ENCODE assay signal across 19 cellular contexts in genomic region chr16:80656161-80656560, GRCh38.
DNase-seq lines count a peak whose midpoint lies in the region; ATAC-seq, FAIRE-seq and TF ChIP-seq lines count a peak whose summit lies in the region.
"Had no signal": no experiment of that assay in that cellular context is flagged by ENCODE, and none has a peak within 500 bp of the region (broad histone marks: within the 10 kb centered on the region; RNA-seq: fewer than 3 reads in every experiment).

No MANE protein-coding gene starts in this region.

- no peaks in the 10 kb centered on the region for H4K20me1 ChIP-seq in KMS-11 (ENCODE audit: insufficient read depth)

- FAIRE-seq in small intestine (lab: Jason Lieb, UNC) (no peak), kidney (lab: Jason Lieb, UNC) (no peak)

- peak; percentile 34 for ATAC-seq in activated CD8-positive, alpha-beta memory T cell treated with anti-CD3 and anti-CD28 coated beads, Interleukin-2, amount 10 ng/mL, durations not matched to agents 7 days and 5 days
- ATAC-seq in activated naive CD4-positive, alpha-beta T cell treated with anti-CD3 and anti-CD28 coated beads, Interleukin-2, amount 50 U/mL, for 72 hours, result peak in 1 of 2 donors; percentile 13

- peaks cover 12% of the 10 kb centered on the region for H3K9me3 Mint-ChIP-seq in activated CD8-positive, alpha-beta memory T cell treated with anti-CD3 and anti-CD28 coated beads, Interleukin-2, amount 10 ng/mL, durations not matched to agents 7 days and 5 days (ENCODE audit: low read depth)
- H3K9me3 Mint-ChIP-seq in activated naive CD4-positive, alpha-beta T cell treated with anti-CD3 and anti-CD28 coated beads, Interleukin-2, amount 50 U/mL, for 72 hours, result peaks cover 14 to 18% of the 10 kb centered on the region in 2 donors

- H3K27me3 ChIP-seq in KMS-11 (ENCODE audit: insufficient read depth, low read depth), result no peaks in the 10 kb centered on the region
- H3K27me3 ChIP-seq in small intestine (ENCODE audit: control insufficient read depth in 2 of 2, insufficient read depth in 2 of 2, low read length in 2 of 2), result no peaks in the 10 kb centered on the region
- no peaks in the 10 kb centered on the region for H3K27me3 ChIP-seq in adrenal gland
- H3K27me3 ChIP-seq: cardiac muscle cell, MG63, neutrophil, tibial artery had no signal

- TF ChIP-seq CTCF in KMS-11 (conservative IDR thresholded peaks at IDR 0.05; ENCODE audit: low read depth, low read length), result no peak
- TF ChIP-seq CTCF in kidney (IDR thresholded peaks at IDR 0.05; ENCODE audit: borderline replicate concordance, extremely low read depth, insufficient read depth), result no peak
- TF ChIP-seq CTCF in adrenal gland (IDR thresholded peaks at IDR 0.05), result no peak

- no peaks in the 10 kb centered on the region for H3K9me3 ChIP-seq in small intestine (ENCODE audit: control insufficient read depth, low read depth)
- H3K9me3 ChIP-seq in kidney (ENCODE audit: control insufficient read depth in 1 of 2, low read length in 2 of 2), result peaks cover 0 to 4% of the 10 kb centered on the region in 2 donors
- peaks cover 0 to 6% (median 0%) of the 10 kb centered on the region in 3 donors for H3K9me3 ChIP-seq in adrenal gland (replicated peaks in 1 of 3)
- H3K9me3 ChIP-seq: MG63, neutrophil had no signal

- intact Hi-C loops in kidney (cut with DNase I) (no loop called here), adrenal gland (cut with DNase I) (no loop called here)

- no peak for DNase-seq in activated CD8-positive, alpha-beta memory T cell treated with anti-CD3 and anti-CD28 coated beads, Interleukin-2, amount 10 ng/mL, durations not matched to agents 7 days and 5 days
- no peak for DNase-seq in activated CD8-positive, alpha-beta memory T cell treated with anti-CD3 and anti-CD28 coated beads, Interleukin-2, amount 50 U/mL, for 4 hours
- no peak for DNase-seq in activated naive CD4-positive, alpha-beta T cell treated with anti-CD3 and anti-CD28 coated beads, Interleukin-2, amount 50 U/mL, for 72 hours (ENCODE audit: low spot score in 2 of 2)
- DNase-seq in small intestine, result no peak
- DNase-seq in kidney, result no peak
- no peak for DNase-seq in adrenal gland
- DNase-seq in germinal center (ENCODE audit: low spot score), result no peak
- DNase-seq: DMS79 treated with DMSO at 0.1 percent for 48 hours; MG63; midbrain; NCI-H2227 treated with DMSO at 0.1 percent for 48 hours; NK-92 treated with Interleukin-12 subunit alpha and Interleukin-12 subunit beta, amount 100 ng/mL, for 24 hours; tibial artery had no signal

- WGBS in small intestine, 3 donors, result 72 to 76% (median 73%) methylated on average over 4 of the region's 4 CpGs
- 81 to 91% (median 83%) methylated on average over 4 of the region's 4 CpGs for WGBS in adrenal gland, 4 donors

- peaks cover 31% of the 10 kb centered on the region; the same call in 1 of the 2 replicates for H3K79me2 ChIP-seq in KMS-11 (ENCODE audit: insufficient read depth, low read depth)

- peak overlapping the region; percentile 76 for H3K4me2 ChIP-seq in KMS-11

- H3K4me1 ChIP-seq in KMS-11 (ENCODE audit: low read depth, poor library complexity, severe bottlenecking) (peaks cover 35% of the 10 kb centered on the region), small intestine (ENCODE audit: control insufficient read depth in 2 of 2, insufficient read depth in 1 of 2, low read depth in 1 of 2, low read length in 1 of 2) (peaks cover 0 to 3% of the 10 kb centered on the region in 2 donors), kidney (ENCODE audit: control insufficient read depth in 1 of 2, insufficient read depth in 1 of 2, low read depth in 1 of 2, low read length in 2 of 2) (no peaks in the 10 kb centered on the region), adrenal gland (replicated peaks in 1 of 2) (no peaks in the 10 kb centered on the region)
- H3K4me1 ChIP-seq: tibial artery had no signal

- H3K9ac ChIP-seq in KMS-11 (peak overlapping the region; percentile 42), kidney (ENCODE audit: low read length in 2 of 2) (no peak overlapping the region)
- H3K9ac ChIP-seq: GM23248 had no signal

- peaks cover 52% of the 10 kb centered on the region for H3K4me1 Mint-ChIP-seq in activated CD8-positive, alpha-beta memory T cell treated with anti-CD3 and anti-CD28 coated beads, Interleukin-2, amount 10 ng/mL, durations not matched to agents 7 days and 5 days

- H3K4me3 ChIP-seq in KMS-11 (IDR thresholded peaks at IDR 0.05; ENCODE audit: insufficient read depth, low read depth, low read length) (no peak overlapping the region), small intestine (ENCODE audit: low read depth in 1 of 2, low read length in 2 of 2) (no peak overlapping the region), kidney (ENCODE audit: low read length in 2 of 2) (no peak overlapping the region), adrenal gland (no peak overlapping the region)
- H3K4me3 ChIP-seq: cardiac muscle cell, GM23248, MG63, tibial artery had no signal

- H3K27me3 Mint-ChIP-seq in activated CD8-positive, alpha-beta memory T cell treated with anti-CD3 and anti-CD28 coated beads, Interleukin-2, amount 10 ng/mL, durations not matched to agents 7 days and 5 days, result no peaks in the 10 kb centered on the region

- CTCF ChIA-PET in activated CD8-positive, alpha-beta memory T cell treated with anti-CD3 and anti-CD28 coated beads, Interleukin-2, amount 10 ng/mL, durations not matched to agents 7 days and 5 days (lab: Charles Lee), result interaction anchor here (1.1 to 3.4 kb wide), 3 partner anchors 65 to 168 kb away, joined by 3 to 16 read pairs (median 8); no protein-coding TSS in a partner anchor

- H3K27ac ChIP-seq in KMS-11 (peak overlapping the region; percentile 75), small intestine (ENCODE audit: low read depth in 1 of 2, low read length in 1 of 2) (peak overlapping the region; percentile 43 to 92), kidney (ENCODE audit: low read depth in 2 of 2, low read length in 2 of 2) (no peak overlapping the region), adrenal gland (no peak overlapping the region)
- H3K27ac ChIP-seq: C4-2B, cardiac muscle cell, GM23248, neutrophil, RWPE1, tibial artery had no signal

- peaks cover 48% of the 10 kb centered on the region for H3K36me3 Mint-ChIP-seq in activated CD8-positive, alpha-beta memory T cell treated with anti-CD3 and anti-CD28 coated beads, Interleukin-2, amount 10 ng/mL, durations not matched to agents 7 days and 5 days
- peaks cover 15 to 33% of the 10 kb centered on the region in 2 donors for H3K36me3 Mint-ChIP-seq in activated naive CD4-positive, alpha-beta T cell treated with anti-CD3 and anti-CD28 coated beads, Interleukin-2, amount 50 U/mL, for 72 hours

- H3K27ac Mint-ChIP-seq in activated CD8-positive, alpha-beta memory T cell treated with anti-CD3 and anti-CD28 coated beads, Interleukin-2, amount 10 ng/mL, durations not matched to agents 7 days and 5 days, result peak overlapping the region; percentile 99
- peak overlapping the region; percentile 68 to 83 for H3K27ac Mint-ChIP-seq in activated naive CD4-positive, alpha-beta T cell treated with anti-CD3 and anti-CD28 coated beads, Interleukin-2, amount 50 U/mL, for 72 hours

- no peaks in the 10 kb centered on the region for H3K36me3 ChIP-seq in KMS-11 (ENCODE audit: insufficient read depth)
- H3K36me3 ChIP-seq in small intestine (ENCODE audit: control insufficient read depth in 2 of 2, insufficient read depth in 2 of 2, low read length in 2 of 2), result no peaks in the 10 kb centered on the region
- no peaks in the 10 kb centered on the region for H3K36me3 ChIP-seq in kidney (ENCODE audit: control insufficient read depth in 1 of 2, insufficient read depth in 2 of 2, low read length in 2 of 2)
- H3K36me3 ChIP-seq in adrenal gland (replicated peaks in 1 of 2), result no peaks in the 10 kb centered on the region
- H3K36me3 ChIP-seq: cardiac muscle cell, MG63, neutrophil, tibial artery had no signal

- peak overlapping the region; percentile 27 for H2AFZ ChIP-seq in KMS-11 (ENCODE audit: low read depth)

- peak overlapping the region; percentile 80 for H3K4me3 Mint-ChIP-seq in activated CD8-positive, alpha-beta memory T cell treated with anti-CD3 and anti-CD28 coated beads, Interleukin-2, amount 10 ng/mL, durations not matched to agents 7 days and 5 days

- TF ChIP-seq POLR2A in adrenal gland (IDR thresholded peaks at IDR 0.05), result no peak

Comparison
In these comparisons a context has a peak if more than half of its experiments do, and no peak if none do; other contexts are left out.
1. H3K27ac ChIP-seq: peak in KMS-11 (single experiment) and small intestine (2 of 2); none in kidney (0 of 2) and adrenal gland (0 of 5).